In genomic region chr13:23375007-23375971, GRCh38 we compare ENCODE assay signal across 8 cellular contexts. TPM values are rescaled to one million over a fixed set of nuclear protein-coding genes. Genes with fewer than 3 reads are reported as not detected.
DNase-seq lines count a peak whose midpoint lies in the region; ATAC-seq and TF ChIP-seq lines count a peak whose summit lies in the region.

No MANE protein-coding gene starts in this region.

- H3K27me3 ChIP-seq in GM23338 (ENCODE audit: insufficient read depth) (no peaks in the 10 kb centered on the region), neural cell (ENCODE audit: insufficient read depth, low read depth, low read length) (no peaks in the 10 kb centered on the region)

- H3K9me3 Mint-ChIP-seq in GM23338 = no peaks in the 10 kb centered on the region
- H3K9me3 Mint-ChIP-seq in stimulated activated naive CD8-positive, alpha-beta T cell treated with anti-CD3 and anti-CD28 coated beads, Interleukin-15, amount 100 ng/mL, for 72 hours = no peaks in the 10 kb centered on the region

- peak overlapping the region; percentile 73 for H3K4me3 Mint-ChIP-seq in GM23338
- H3K4me3 Mint-ChIP-seq in stimulated activated naive CD8-positive, alpha-beta T cell treated with anti-CD3 and anti-CD28 coated beads, Interleukin-15, amount 100 ng/mL, for 72 hours = peak overlapping the region; percentile 72 to 73

- DNase-seq in EL (peak; percentile 92), GM23338 (ENCODE audit: low spot score) (peak; percentile 93), LHCN-M2 (ENCODE audit: low read depth) (peak; percentile 90), RWPE1 (ENCODE audit: low spot score) (peak; percentile 96), fibroblast of the conjunctiva (ENCODE audit: low read depth) (peak; percentile 91)
- DNase-seq in activated effector memory CD4-positive, alpha-beta T cell treated with Interleukin-2 at 50 U/mL for 16 hours = peak; percentile 97
- peak; percentile 93 for DNase-seq in stimulated activated naive CD8-positive, alpha-beta T cell treated with anti-CD3 and anti-CD28 coated beads, Interleukin-15, amount 100 ng/mL, for 72 hours

- H3K9ac ChIP-seq in neural cell (ENCODE audit: low read length) = peak overlapping the region; percentile 51

- H3F3A ChIP-seq in GM23338 (replicated peaks; ENCODE audit: low read depth) = no peaks in the 10 kb centered on the region
- no peaks in the 10 kb centered on the region for H3F3A ChIP-seq in neural cell (ENCODE audit: insufficient read depth, low read length, poor library complexity, severe bottlenecking)

- H3K4me3 ChIP-seq in GM23338 = peak overlapping the region; percentile 71
- H3K4me3 ChIP-seq in neural cell (ENCODE audit: low read length) = peak overlapping the region; percentile 73

- H3K36me3 ChIP-seq in GM23338 (ENCODE audit: insufficient read depth) (peaks cover 10% of the 10 kb centered on the region; the same call in 1 of the 2 replicates), neural cell (ENCODE audit: insufficient read depth, low read length) (no peaks in the 10 kb centered on the region)

- H3K27ac ChIP-seq in GM23338 (ENCODE audit: low read depth) (peak overlapping the region; percentile 77), RWPE1 (peak overlapping the region; percentile 89), neural cell (ENCODE audit: low read length) (no peak overlapping the region)

- CTCF ChIA-PET in RWPE1 (lab: Yijun Ruan, JAX) = no interaction called here

- peaks cover 23% of the 10 kb centered on the region for H3K4me1 ChIP-seq in GM23338 (ENCODE audit: insufficient read depth)

- peak; percentile 29 for TF ChIP-seq EP300 in neural cell (conservative IDR thresholded peaks at IDR 0.05; ENCODE audit: poor library complexity, severe bottlenecking)

- H2AFZ ChIP-seq in GM23338 = no peak overlapping the region; the same call in 1 of the 2 replicates
- no peak overlapping the region for H2AFZ ChIP-seq in neural cell (ENCODE audit: low read depth, low read length)

- H3K9me2 ChIP-seq in GM23338 (ENCODE audit: insufficient read depth) (no peaks in the 10 kb centered on the region), neural cell (ENCODE audit: insufficient read depth, low read length) (no peaks in the 10 kb centered on the region)

- H3K27me3 Mint-ChIP-seq in GM23338 (ENCODE audit: insufficient read depth, low read depth, poor library complexity) = no peaks in the 10 kb centered on the region
- no peaks in the 10 kb centered on the region for H3K27me3 Mint-ChIP-seq in stimulated activated naive CD8-positive, alpha-beta T cell treated with anti-CD3 and anti-CD28 coated beads, Interleukin-15, amount 100 ng/mL, for 72 hours

- no peaks in the 10 kb centered on the region for H3K9me3 ChIP-seq in neural cell (ENCODE audit: low read length)

- peaks cover 35% of the 10 kb centered on the region for H3K79me2 ChIP-seq in GM23338 (replicated peaks; ENCODE audit: insufficient read depth)
- H3K79me2 ChIP-seq in neural cell (replicated peaks; ENCODE audit: insufficient read depth, low read length) = peaks cover 20% of the 10 kb centered on the region

- TF ChIP-seq RAD21 in neural cell (conservative IDR thresholded peaks at IDR 0.05) = peak; percentile 42

- H4K20me1 ChIP-seq in GM23338 (replicated peaks; ENCODE audit: insufficient read depth) (peaks cover 16% of the 10 kb centered on the region), neural cell (ENCODE audit: insufficient read depth) (peaks cover 3% of the 10 kb centered on the region)

- peak overlapping the region; percentile 24; the same call in 1 of the 2 replicates for H3K27ac Mint-ChIP-seq in GM23338
- no peak overlapping the region for H3K27ac Mint-ChIP-seq in stimulated activated naive CD8-positive, alpha-beta T cell treated with anti-CD3 and anti-CD28 coated beads, Interleukin-15, amount 100 ng/mL, for 72 hours

- POLR2A ChIA-PET in RWPE1 (lab: Yijun Ruan, JAX; ENCODE audit: low non-redundant PET) = no interaction called here

- H3K36me3 Mint-ChIP-seq in GM23338 (ENCODE audit: low read depth) = peaks cover 14% of the 10 kb centered on the region

- ATAC-seq in GM23338 = peak; percentile 93
- peak; percentile 91 for ATAC-seq in stimulated activated naive CD8-positive, alpha-beta T cell treated with anti-CD3 and anti-CD28 coated beads, Interleukin-15, amount 100 ng/mL, for 72 hours

- TF ChIP-seq CTCF in GM23338 (conservative IDR thresholded peaks at IDR 0.05; ENCODE audit: low read depth in 2 of 2) (no peak), RWPE1 (conservative IDR thresholded peaks at IDR 0.05; ENCODE audit: low read depth) (peak; percentile 22; the same call in 1 of the 2 replicates), neural cell (IDR thresholded peaks at IDR 0.05; ENCODE audit: poor library complexity, severe bottlenecking) (peak; percentile 65)

- H3K4me2 ChIP-seq in GM23338 (peak overlapping the region; percentile 76), neural cell (ENCODE audit: low read length) (no peak overlapping the region)

- peaks cover 37% of the 10 kb centered on the region for H3K4me1 Mint-ChIP-seq in GM23338
- H3K4me1 Mint-ChIP-seq in stimulated activated naive CD8-positive, alpha-beta T cell treated with anti-CD3 and anti-CD28 coated beads, Interleukin-15, amount 100 ng/mL, for 72 hours = peaks cover 74% of the 10 kb centered on the region

TF ChIP-seq in GM23338, 12 proteins besides CTCF, POLR2A, EP300 and RAD21:
- TF ChIP-seq POLR2AphosphoS5 (IDR thresholded peaks at IDR 0.05; ENCODE audit: low read depth) (peak; percentile 62), JUNB (IDR thresholded peaks at IDR 0.05; ENCODE audit: unreplicated experiment) (no peak), ETS1 (IDR thresholded peaks at IDR 0.05) (no peak)

TF ChIP-seq in neural cell, 6 proteins besides CTCF, POLR2A, EP300 and RAD21:
- TF ChIP-seq SMC3 (conservative IDR thresholded peaks at IDR 0.05; ENCODE audit: poor library complexity) = peak; percentile 54
- peak; percentile 84 for TF ChIP-seq MXI1 (conservative IDR thresholded peaks at IDR 0.05; ENCODE audit: poor library complexity, severe bottlenecking)
- TF ChIP-seq REST (IDR thresholded peaks at IDR 0.05; ENCODE audit: borderline replicate concordance) = no peak
- TF ChIP-seq TAF1 (IDR thresholded peaks at IDR 0.05; ENCODE audit: low read depth) = no peak
TF ChIP-seq in neural cell: peak in this region for 2.

RNA-seq across cellular contexts. Expression of gene SACS, which starts 58.2 kb away (rescaled TPM):
- total RNA-seq in GM23338 (2014; rRNA removed; shearing (Covaris generic)) = 58.7 and 60.6 TPM in 2 replicates
- 13.0 and 13.8 TPM in 2 replicates for polyA plus RNA-seq in GM23338 (2016; fragmentation: Nextera tagmentation; extraction: Ambion mirVana)
- 82.8 and 88.1 TPM in 2 replicates for total RNA-seq in LHCN-M2 (2014; rRNA removed)
- 10.0 TPM for polyA plus RNA-seq in LHCN-M2 (2012)
- 24.1 and 24.9 TPM in 2 replicates for polyA plus RNA-seq in neural cell
- 188 and 189 TPM in 2 replicates for polyA minus RNA-seq in neural cell

Comparison
In these comparisons a context has a peak if more than half of its experiments do, and no peak if none do; other contexts are left out.
1. CTCF ChIP-seq: peak in RWPE1 (single experiment) and neural cell (single experiment); none in GM23338 (0 of 2).
2. Peak in every context shown above with its lines, with median percentiles within 50 percentile points of each other: DNase-seq.